Comparison of ENCODE assay signal across 8 cellular contexts in the genomic region with DNA sequence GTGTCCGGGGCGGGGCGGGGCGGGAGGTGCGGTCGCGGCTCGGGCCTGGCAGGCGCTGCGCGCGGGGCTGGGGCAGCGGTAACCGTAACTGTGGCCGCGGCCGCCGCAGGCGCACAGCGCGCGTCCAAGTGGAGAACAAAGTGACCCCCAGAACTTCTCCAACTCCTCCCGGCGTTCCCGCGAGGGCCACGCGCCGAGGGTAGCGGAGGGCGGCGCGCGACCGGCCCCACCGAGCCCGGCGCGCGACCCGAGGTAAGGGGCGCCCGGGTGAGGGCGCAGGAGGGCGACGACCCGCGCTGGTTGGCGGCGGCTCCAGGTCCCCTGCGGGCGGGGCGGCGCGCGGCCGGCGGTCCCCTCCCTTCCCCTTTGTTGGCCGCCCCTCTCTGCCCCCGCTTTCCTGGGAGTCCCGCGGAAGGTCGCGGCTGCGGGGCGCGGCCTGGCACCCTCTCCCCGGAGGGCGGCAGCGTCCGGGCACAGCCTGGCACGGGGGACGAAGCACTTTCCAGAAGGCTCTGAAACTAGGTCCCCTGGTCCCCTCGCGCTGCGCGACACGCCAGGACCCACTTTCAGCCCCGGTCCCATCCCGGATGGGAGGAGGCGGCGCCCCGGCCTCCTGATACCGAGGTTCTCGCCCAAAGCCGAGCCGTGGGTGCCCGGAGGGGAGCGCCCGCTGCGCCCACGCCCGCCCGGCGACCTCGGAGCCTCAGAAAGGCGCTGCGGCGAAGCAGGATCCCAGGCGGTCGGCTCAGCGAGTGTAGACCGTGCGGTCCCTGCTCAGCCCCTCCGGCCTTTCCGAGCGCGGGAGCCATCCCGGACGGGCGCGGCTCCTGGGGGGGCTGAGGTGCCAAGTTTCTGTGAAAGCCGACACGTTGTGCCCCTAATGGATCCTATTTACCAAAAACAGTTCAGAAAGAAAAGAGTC. TPM values are rescaled to one million over a fixed set of nuclear protein-coding genes. Genes with fewer than 3 reads are reported as not detected.
DNase-seq lines count a peak whose midpoint lies in the region; TF ChIP-seq lines count a peak whose summit lies in the region.

A gene (plus strand): TSS at position 75 of the 922 bp plus-strand sequence. CDS start 133,909 bp downstream, outside the sequence.

- no peaks in the 10 kb centered on the region for H3K9me3 ChIP-seq in colonic mucosa

- no peaks in the 10 kb centered on the region for H3K36me3 ChIP-seq in colonic mucosa

- H3K27ac ChIP-seq in colonic mucosa = no peak within 1 kb of the TSS

- H3K4me3 ChIP-seq in colonic mucosa (peak within 1 kb of the TSS; percentile 46), lower leg skin (ENCODE audit: low read depth, poor library complexity, severe bottlenecking) (peak within 1 kb of the TSS; percentile 46)

- TF ChIP-seq CTCF in colonic mucosa (IDR thresholded peaks at IDR 0.05) = no peak
- TF ChIP-seq CTCF in lower leg skin (IDR thresholded peaks at IDR 0.05) = no peak

- 0 to 4% methylated on average over 8 to 16 of the region's 114 CpGs for WGBS in lower leg skin, 2 donors

- peaks cover 15% of the 10 kb centered on the region for H3K27me3 ChIP-seq in colonic mucosa

- peak; percentile 12 for DNase-seq in NCI-H1436 (lab: John Stamatoyannopoulos, UW)
- no peak for DNase-seq in NCI-H1436 treated with DMSO at 0.1 percent for 48 hours (lab: John Stamatoyannopoulos, UW)
- DNase-seq in RPMI7951 (ENCODE audit: low read depth) = peak; percentile 35
- no peak for DNase-seq in colonic mucosa
- no peak for DNase-seq in lower leg skin (ENCODE audit: low spot score in 2 of 2)
- DNase-seq in stimulated activated CD8-positive, alpha-beta memory T cell treated with anti-CD3 and anti-CD28 coated beads, Interleukin-12 subunit alpha, Interleukin-12 subunit beta, amount 100 ng/mL, for 4 hours (ENCODE audit: low read depth) = peak; percentile 2
- DNase-seq in activated CD4-positive, CD25-positive, alpha-beta regulatory T cell (lab: John Stamatoyannopoulos, UW) = no peak
- DNase-seq in cortex of kidney (lab: John Stamatoyannopoulos, UW) = no peak

- no peak for TF ChIP-seq POLR2A in lower leg skin (IDR thresholded peaks at IDR 0.05)

- H3K4me1 ChIP-seq in colonic mucosa = no peaks in the 10 kb centered on the region

- peak within 1 kb of the TSS; percentile 26 to 46 for H3K9ac ChIP-seq in colonic mucosa (ENCODE audit: low read depth in 2 of 2, low read length in 2 of 2)

- intact Hi-C loops in colonic mucosa (cut with DNase I) (no loop called here), lower leg skin (cut with DNase I; ENCODE audit: low total_unique reads) (no loop called here)

RNA-seq across cellular contexts. Expression of the gene that starts here (rescaled TPM):
- total RNA-seq in RPMI7951 (2014; rRNA removed; shearing (Covaris generic)) = 10.7 and 18.3 TPM in 2 replicates
- total RNA-seq in colonic mucosa (1 to 10 TPM; 5.1 to 6.7 TPM), lower leg skin (10 to 100 TPM in 1 of 4 donors, 1 to 10 TPM in 3; 5.4 to 11.0 (median 7.4) TPM)

Comparison
In these comparisons a context has a peak if more than half of its experiments do, and no peak if none do; other contexts are left out.
1. DNase-seq: peak in NCI-H1436 (single experiment), RPMI7951 (single experiment) and stimulated activated CD8-positive, alpha-beta memory T cell treated with anti-CD3 and anti-CD28 coated beads, Interleukin-12 subunit alpha, Interleukin-12 subunit beta, amount 100 ng/mL, for 4 hours (single experiment); none in NCI-H1436 treated with DMSO at 0.1 percent for 48 hours (single experiment), colonic mucosa (single experiment), lower leg skin (0 of 2), activated CD4-positive, CD25-positive, alpha-beta regulatory T cell (0 of 4) and cortex of kidney (single experiment).